In the genomic region with DNA sequence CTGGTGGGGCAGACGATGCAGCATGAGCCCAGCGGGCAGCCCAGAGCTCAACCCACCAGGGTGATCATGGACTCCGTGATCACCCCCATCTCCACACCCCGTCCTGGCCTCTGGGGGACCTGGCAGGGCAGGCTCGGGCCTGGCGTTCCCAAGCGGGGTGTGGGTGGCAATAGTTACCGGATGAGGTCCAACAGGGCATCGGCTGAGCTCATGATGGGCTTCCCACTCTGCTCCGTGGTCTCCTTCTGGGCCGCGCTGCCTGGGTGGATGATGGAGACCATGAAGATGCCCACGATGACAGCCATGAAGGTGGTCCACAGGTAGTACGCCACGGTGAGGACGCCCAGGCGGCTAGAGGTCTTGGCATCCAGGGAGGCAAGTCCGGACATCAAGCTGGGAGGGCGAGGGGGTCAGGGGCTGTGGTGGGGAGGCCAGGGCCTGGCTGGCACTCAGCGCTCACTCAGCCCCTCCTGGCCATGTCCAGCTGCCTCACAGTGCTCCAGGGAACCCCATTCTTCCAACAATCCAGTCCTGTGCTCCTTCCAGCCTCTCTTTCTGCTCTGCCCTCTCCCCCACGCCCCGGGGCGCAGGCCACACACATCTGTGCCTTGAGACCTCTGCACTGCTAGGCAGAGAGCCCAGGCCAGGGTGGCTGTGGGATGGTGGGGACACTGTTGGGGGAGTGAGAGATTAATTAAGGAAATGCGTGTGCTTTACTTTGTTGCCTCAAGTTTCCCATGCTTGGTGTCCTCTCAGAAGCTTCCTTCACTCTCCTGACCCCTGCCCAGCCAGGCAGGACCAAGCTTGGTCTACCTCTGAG, we compare ENCODE assay signal across 22 cellular contexts. TPM values are rescaled to one million over a fixed set of nuclear protein-coding genes. Genes with fewer than 3 reads are reported as not detected.
"Had no signal": no experiment of that assay in that cellular context is flagged by ENCODE, and none has a peak within 500 bp of the region (broad histone marks: within the 10 kb centered on the region; RNA-seq: fewer than 3 reads in every experiment).

No MANE protein-coding gene starts in this region.

- H3K36me3 ChIP-seq: cardiac muscle cell, esophagus muscularis mucosa, ovary, suprapubic skin, upper lobe of left lung had no signal

- H3K27me3 ChIP-seq: ovary, suprapubic skin, upper lobe of left lung had no signal

- DNase-seq: activated CD4-positive, alpha-beta memory T cell treated with anti-CD3 and anti-CD28 coated beads for 36 hours; activated CD4-positive, alpha-beta T cell treated with anti-CD3 and anti-CD28 coated beads for 4 hours; activated gamma-delta T cell treated with Interleukin-2 at 50 U/mL for 16 hours; activated T-cell treated with anti-CD3 and anti-CD28 coated beads for 4 hours; dermis blood vessel endothelial cell; effector memory CD4-positive, alpha-beta T cell; stimulated activated CD4-positive, alpha-beta T cell treated with anti-CD3 and anti-CD28 coated beads, Interleukin-12 subunit alpha, Interleukin-12 subunit beta, amount 100 ng/mL, for 4 hours; stimulated activated CD4-positive, alpha-beta T cell treated with anti-CD3 and anti-CD28 coated beads, Interleukin-1b, Interleukin-23, amount 100 ng/mL, for 48 hours; stimulated activated naive CD8-positive, alpha-beta T cell treated with anti-CD3 and anti-CD28 coated beads, Interleukin-15, amount 100 ng/mL, for 72 hours; T-helper 2 cell had no signal

- ATAC-seq: activated naive CD4-positive, alpha-beta T cell treated with anti-CD3 and anti-CD28 coated beads, Interleukin-2, amount 50 U/mL, for 72 hours; stimulated activated naive CD8-positive, alpha-beta T cell treated with anti-CD3 and anti-CD28 coated beads, Interleukin-15, amount 100 ng/mL, for 72 hours had no signal

- H3K4me3 ChIP-seq: cardiac muscle cell, esophagus muscularis mucosa, ovary, suprapubic skin, upper lobe of left lung had no signal

- H3K27ac ChIP-seq: cardiac muscle cell, esophagus muscularis mucosa, ovary, suprapubic skin, upper lobe of left lung had no signal

- H3K9me3 ChIP-seq: ovary, suprapubic skin, upper lobe of left lung had no signal

RNA-seq across cellular contexts. Expression of a gene that starts 27.6 kb away (rescaled TPM):
- total RNA-seq: activated CD4-positive, alpha-beta memory T cell treated with anti-CD3 and anti-CD28 coated beads for 36 hours; activated naive CD4-positive, alpha-beta T cell treated with anti-CD3 and anti-CD28 coated beads, Interleukin-2, amount 50 U/mL, for 72 hours; activated T-helper 1 cell treated with anti-CD3 and anti-CD28 coated beads, Interleukin-12 subunit alpha, Interleukin-12 subunit beta, Interleukin-2, Interleukin-4 antibody, amounts not matched to agents 30 ng/mL and 10 ng/mL and 1 ng/mL, durations not matched to agents 14 hours and 24 hours and 36 hours; cardiac muscle cell; chondrocyte; dermis blood vessel endothelial cell; endothelial cell of umbilical vein; lower leg skin; suprapubic skin; WTC11 had no signal
- polyA plus RNA-seq: cardiac muscle cell, endothelial cell of umbilical vein, neural cell had no signal

RNA-seq across cellular contexts. Expression of a gene that starts 52.8 kb away (rescaled TPM):
- total RNA-seq: activated CD4-positive, alpha-beta memory T cell treated with anti-CD3 and anti-CD28 coated beads for 36 hours; activated naive CD4-positive, alpha-beta T cell treated with anti-CD3 and anti-CD28 coated beads, Interleukin-2, amount 50 U/mL, for 72 hours; activated T-helper 1 cell treated with anti-CD3 and anti-CD28 coated beads, Interleukin-12 subunit alpha, Interleukin-12 subunit beta, Interleukin-2, Interleukin-4 antibody, amounts not matched to agents 30 ng/mL and 10 ng/mL and 1 ng/mL, durations not matched to agents 14 hours and 24 hours and 36 hours; dermis blood vessel endothelial cell had no signal
